ENCODE assay signal across 35 cellular contexts in the genomic region with DNA sequence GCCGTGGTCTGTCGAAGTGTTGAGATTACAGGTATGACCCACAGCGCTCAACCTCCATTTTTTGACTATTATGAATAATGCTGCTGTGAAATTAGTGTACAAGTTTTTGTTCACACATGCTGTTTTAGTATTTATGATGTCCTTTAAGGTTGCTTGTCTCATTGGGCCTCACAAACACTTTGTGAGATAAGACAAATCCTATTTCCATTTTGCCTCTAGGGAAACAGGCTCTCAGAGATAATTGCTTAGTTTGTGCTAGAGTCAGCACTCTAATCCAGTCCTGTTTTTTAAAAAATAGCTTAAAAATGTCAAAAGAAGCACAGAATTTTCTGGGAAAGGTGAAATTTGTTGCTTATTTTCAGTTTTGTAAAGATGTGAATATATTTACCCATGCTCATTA.
"Had no signal": no experiment of that assay in that cellular context is flagged by ENCODE, and none has a peak within 500 bp of the region (broad histone marks: within the 10 kb centered on the region; RNA-seq: fewer than 3 reads in every experiment).

No MANE protein-coding gene starts in this region.

- H3K4me3 Mint-ChIP-seq: activated B cell treated with CpG ODN at 0.5 μM for 24 hours; activated CD4-positive, alpha-beta memory T cell treated with anti-CD3 and anti-CD28 coated beads for 36 hours; activated CD8-positive, alpha-beta memory T cell treated with anti-CD3 and anti-CD28 coated beads, Interleukin-2, amount 10 ng/mL, durations not matched to agents 7 days and 5 days; activated CD8-positive, alpha-beta T cell treated with anti-CD3 and anti-CD28 coated beads, Interleukin-2, amount 10 ng/mL, durations not matched to agents 7 days and 5 days; activated naive CD4-positive, alpha-beta T cell treated with anti-CD3 and anti-CD28 coated beads for 36 hours; activated naive CD4-positive, alpha-beta T cell treated with anti-CD3 and anti-CD28 coated beads, Interleukin-2, amount 50 U/mL, for 24 hours; activated naive CD8-positive, alpha-beta T cell treated with anti-CD3 and anti-CD28 coated beads for 36 hours; activated naive CD8-positive, alpha-beta T cell treated with anti-CD3 and anti-CD28 coated beads, Interleukin-2, amount 50 U/mL, for 24 hours; activated T-helper 1 cell treated with anti-CD3 and anti-CD28 coated beads, Interleukin-12 subunit alpha, Interleukin-12 subunit beta, Interleukin-2, Interleukin-4 antibody, amounts not matched to agents 30 ng/mL and 10 ng/mL and 1 ng/mL, durations not matched to agents 14 hours and 24 hours and 36 hours; T-helper 1 cell treated with Interleukin-12 subunit alpha and Interleukin-12 subunit beta and Interleukin-4 antibody, amounts not matched to agents 30 μg/mL and 1 μg/mL, for 36 hours; T-helper 2 cell treated with Interferon-gamma antibody and Interleukin-4, amounts not matched to agents 5 μg/mL and 100 μg/mL, for 36 hours had no signal

- H3K4me3 ChIP-seq: adrenal gland, body of pancreas, breast epithelium, cardiac muscle cell, colonic mucosa, heart left ventricle had no signal

- H3K4me1 Mint-ChIP-seq: activated B cell treated with CpG ODN at 0.5 μM for 24 hours; activated CD8-positive, alpha-beta memory T cell treated with anti-CD3 and anti-CD28 coated beads, Interleukin-2, amount 10 ng/mL, durations not matched to agents 7 days and 5 days; activated naive CD4-positive, alpha-beta T cell treated with anti-CD3 and anti-CD28 coated beads, Interleukin-2, amount 50 U/mL, for 24 hours; activated naive CD8-positive, alpha-beta T cell treated with anti-CD3 and anti-CD28 coated beads for 36 hours; activated naive CD8-positive, alpha-beta T cell treated with anti-CD3 and anti-CD28 coated beads, Interleukin-2, amount 50 U/mL, for 24 hours had no signal

- H3K27ac ChIP-seq: adrenal gland, body of pancreas, breast epithelium, cardiac muscle cell, colonic mucosa, heart left ventricle, WERI-Rb-1 had no signal

- H3K27me3 ChIP-seq: adrenal gland, body of pancreas, breast epithelium, cardiac muscle cell, colonic mucosa had no signal

- H3K36me3 Mint-ChIP-seq: activated CD4-positive, alpha-beta memory T cell treated with anti-CD3 and anti-CD28 coated beads for 36 hours; activated CD8-positive, alpha-beta memory T cell treated with anti-CD3 and anti-CD28 coated beads, Interleukin-2, amount 10 ng/mL, durations not matched to agents 7 days and 5 days; activated naive CD4-positive, alpha-beta T cell treated with anti-CD3 and anti-CD28 coated beads, Interleukin-2, amount 50 U/mL, for 24 hours; activated naive CD8-positive, alpha-beta T cell treated with anti-CD3 and anti-CD28 coated beads for 36 hours had no signal

- H3K9me3 ChIP-seq: adrenal gland, body of pancreas, breast epithelium, colonic mucosa, heart left ventricle had no signal

- H3K27me3 Mint-ChIP-seq: activated B cell treated with CpG ODN at 0.5 μM for 24 hours; activated CD4-positive, alpha-beta memory T cell treated with anti-CD3 and anti-CD28 coated beads for 36 hours; activated naive CD4-positive, alpha-beta T cell treated with anti-CD3 and anti-CD28 coated beads, Interleukin-2, amount 50 U/mL, for 24 hours; activated naive CD8-positive, alpha-beta T cell treated with anti-CD3 and anti-CD28 coated beads for 36 hours had no signal

- DNase-seq: activated B cell treated with CpG ODN at 0.5 μM for 24 hours; activated CD4-positive, alpha-beta memory T cell treated with anti-CD3 and anti-CD28 coated beads for 36 hours; activated CD4-positive, alpha-beta T cell treated with anti-CD3 and anti-CD28 coated beads for 48 hours; activated CD8-positive, alpha-beta memory T cell treated with anti-CD3 and anti-CD28 coated beads, Interleukin-2, amount 10 ng/mL, durations not matched to agents 7 days and 5 days; activated CD8-positive, alpha-beta memory T cell treated with anti-CD3 and anti-CD28 coated beads, Interleukin-2, amount 50 U/mL, for 4 hours; activated CD8-positive, alpha-beta T cell treated with anti-CD3 and anti-CD28 coated beads, Interleukin-2, amount 10 ng/mL, durations not matched to agents 7 days and 5 days; activated effector memory CD4-positive, alpha-beta T cell treated with anti-CD3 and anti-CD28 coated beads, Interleukin-2, amount 50 U/mL, for 16 hours; activated naive CD4-positive, alpha-beta T cell treated with anti-CD3 and anti-CD28 coated beads for 36 hours; activated naive CD8-positive, alpha-beta T cell treated with anti-CD3 and anti-CD28 coated beads for 36 hours; activated naive CD8-positive, alpha-beta T cell treated with anti-CD3 and anti-CD28 coated beads, Interleukin-2, amount 50 U/mL, for 24 hours; activated T-cell treated with anti-CD3 and anti-CD28 coated beads, Interleukin-2, amount 50 U/mL, for 1 hour; activated T-cell treated with anti-CD3 and anti-CD28 coated beads, Interleukin-2, amount 50 U/mL, for 48 hours; adrenal gland; amygdala; aorta; body of pancreas; central memory CD4-positive, alpha-beta T cell; cerebellar nuclear complex; colonic mucosa; effector CD8-positive, alpha-beta T cell; foreskin fibroblast; glutamatergic neuron; heart left ventricle; T1000; WERI-Rb-1 had no signal

- H3K27ac Mint-ChIP-seq: activated B cell treated with CpG ODN at 0.5 μM for 24 hours; activated CD4-positive, alpha-beta memory T cell treated with anti-CD3 and anti-CD28 coated beads for 36 hours; activated CD8-positive, alpha-beta memory T cell treated with anti-CD3 and anti-CD28 coated beads, Interleukin-2, amount 10 ng/mL, durations not matched to agents 7 days and 5 days; activated CD8-positive, alpha-beta T cell treated with anti-CD3 and anti-CD28 coated beads, Interleukin-2, amount 10 ng/mL, durations not matched to agents 7 days and 5 days; activated naive CD4-positive, alpha-beta T cell treated with anti-CD3 and anti-CD28 coated beads for 36 hours; activated naive CD4-positive, alpha-beta T cell treated with anti-CD3 and anti-CD28 coated beads, Interleukin-2, amount 50 U/mL, for 24 hours; activated naive CD8-positive, alpha-beta T cell treated with anti-CD3 and anti-CD28 coated beads for 36 hours; activated naive CD8-positive, alpha-beta T cell treated with anti-CD3 and anti-CD28 coated beads, Interleukin-2, amount 50 U/mL, for 24 hours; activated T-helper 1 cell treated with anti-CD3 and anti-CD28 coated beads, Interleukin-12 subunit alpha, Interleukin-12 subunit beta, Interleukin-2, Interleukin-4 antibody, amounts not matched to agents 30 ng/mL and 10 ng/mL and 1 ng/mL, durations not matched to agents 14 hours and 24 hours and 36 hours; activated T-helper 2 cell treated with anti-CD3 and anti-CD28 coated beads, Interferon-gamma antibody, Interleukin-2, Interleukin-4, amounts not matched to agents 10 μg/mL and 5 μg/mL and 100 μg/mL, durations not matched to agents 14 hours and 24 hours and 36 hours; T-helper 1 cell treated with Interleukin-12 subunit alpha and Interleukin-12 subunit beta and Interleukin-4 antibody, amounts not matched to agents 30 μg/mL and 1 μg/mL, for 36 hours; T-helper 2 cell treated with Interferon-gamma antibody and Interleukin-4, amounts not matched to agents 5 μg/mL and 100 μg/mL, for 36 hours had no signal

- FAIRE-seq: frontal cortex had no signal

- ATAC-seq: activated CD4-positive, CD25-positive, alpha-beta regulatory T cell treated with anti-CD3 and anti-CD28 coated beads, Interleukin-2, amount 50 U/mL, for 24 hours; activated CD8-positive, alpha-beta memory T cell treated with anti-CD3 and anti-CD28 coated beads, Interleukin-2, amount 10 ng/mL, durations not matched to agents 7 days and 5 days; activated CD8-positive, alpha-beta T cell treated with anti-CD3 and anti-CD28 coated beads, Interleukin-2, amount 10 ng/mL, durations not matched to agents 7 days and 5 days; activated naive CD8-positive, alpha-beta T cell treated with anti-CD3 and anti-CD28 coated beads, Interleukin-2, amount 50 U/mL, for 24 hours; body of pancreas; esophagus mucosa; heart left ventricle had no signal

- H3K36me3 ChIP-seq: adrenal gland, breast epithelium, cardiac muscle cell, colonic mucosa, heart left ventricle, WERI-Rb-1 had no signal

- H3K9me3 Mint-ChIP-seq: activated B cell treated with CpG ODN at 0.5 μM for 24 hours; activated CD4-positive, alpha-beta memory T cell treated with anti-CD3 and anti-CD28 coated beads for 36 hours; activated naive CD4-positive, alpha-beta T cell treated with anti-CD3 and anti-CD28 coated beads for 36 hours; activated naive CD4-positive, alpha-beta T cell treated with anti-CD3 and anti-CD28 coated beads, Interleukin-2, amount 50 U/mL, for 24 hours; activated naive CD8-positive, alpha-beta T cell treated with anti-CD3 and anti-CD28 coated beads for 36 hours; activated naive CD8-positive, alpha-beta T cell treated with anti-CD3 and anti-CD28 coated beads, Interleukin-2, amount 50 U/mL, for 24 hours; activated T-helper 1 cell treated with anti-CD3 and anti-CD28 coated beads, Interleukin-12 subunit alpha, Interleukin-12 subunit beta, Interleukin-2, Interleukin-4 antibody, amounts not matched to agents 30 ng/mL and 10 ng/mL and 1 ng/mL, durations not matched to agents 14 hours and 24 hours and 36 hours; T-helper 1 cell treated with Interleukin-12 subunit alpha and Interleukin-12 subunit beta and Interleukin-4 antibody, amounts not matched to agents 30 μg/mL and 1 μg/mL, for 36 hours; T-helper 2 cell treated with Interferon-gamma antibody and Interleukin-4, amounts not matched to agents 5 μg/mL and 100 μg/mL, for 36 hours had no signal

- H3K4me1 ChIP-seq: adrenal gland, body of pancreas, breast epithelium, colonic mucosa, heart left ventricle had no signal
